In genomic region chr1:155912056-155912536, GRCh38 we compare ENCODE assay signal across 9 cellular contexts. TPM values are rescaled to one million over a fixed set of nuclear protein-coding genes. Genes with fewer than 3 reads are reported as not detected.
A peak's percentile ranks its signal among the peaks of the same experiment; 100 is the strongest.
DNase-seq lines count a peak whose midpoint lies in the region; ATAC-seq, FAIRE-seq and TF ChIP-seq lines count a peak whose summit lies in the region.
"Had no signal": no experiment of that assay in that cellular context is flagged by ENCODE, and none has a peak within 500 bp of the region (broad histone marks: within the 10 kb centered on the region; RNA-seq: fewer than 3 reads in every experiment).

No MANE protein-coding gene starts in this region.

- H3K4me2 ChIP-seq in keratinocyte (ENCODE audit: control insufficient read depth, extremely low read depth, insufficient read depth, low read depth, low read length) = peak overlapping the region; percentile 95

- dilution Hi-C loops in keratinocyte (cut with MboI; ENCODE audit: extremely low pct_ligation_motif_present, low sequenced_read_pairs) = no loop called here

- POLR2A ChIA-PET in activated B cell treated with CpG ODN at 0.5 μM for 24 hours (lab: Charles Lee) = interaction anchor here (0.6 to 1.7 kb wide), 3 partner anchors 19 to 527 kb away, joined by 3 to 17 read pairs (median 6); partner anchors contain the start of gene KHDC4

- H3K9me3 ChIP-seq in keratinocyte (ENCODE audit: control insufficient read depth, low read depth, low read length) = no peaks in the 10 kb centered on the region
- H3K9me3 ChIP-seq: BE2C had no signal

- no peak overlapping the region for H3K4me3 ChIP-seq in keratinocyte (ENCODE audit: control insufficient read depth in 2 of 3, extremely low read depth in 1 of 3, insufficient read depth in 2 of 3, low read depth in 1 of 3, low read length in 3 of 3)

- CTCF ChIA-PET in activated B cell treated with CpG ODN at 0.5 μM for 24 hours (lab: Charles Lee) = no interaction called here

- no peaks in the 10 kb centered on the region for H3K9me3 Mint-ChIP-seq in activated T-cell treated with anti-CD3 and anti-CD28 coated beads, Interleukin-2, amount 50 U/mL, for 24 hours
- H3K9me3 Mint-ChIP-seq in activated B cell treated with CpG ODN at 0.5 μM for 24 hours = no peaks in the 10 kb centered on the region

- H4K20me1 ChIP-seq in keratinocyte (ENCODE audit: control insufficient read depth, extremely low read depth, insufficient read depth, low read length) = no peaks in the 10 kb centered on the region

- H3K27me3 ChIP-seq in keratinocyte (ENCODE audit: control insufficient read depth, extremely low read depth, insufficient read depth, low read length) = no peaks in the 10 kb centered on the region
- H3K27me3 ChIP-seq: BE2C had no signal

- intact Hi-C loops in activated B cell treated with CpG ODN at 0.5 μM for 24 hours (cut with micrococcal nuclease) = loop anchor here (5.0 kb wide), 1 partner anchor 140 kb away; the partner anchor contains the start of genes LAMTOR2 and UBQLN4

- H3K36me3 Mint-ChIP-seq in activated T-cell treated with anti-CD3 and anti-CD28 coated beads, Interleukin-2, amount 50 U/mL, for 24 hours (ENCODE audit: low read depth) = peaks cover 98% of the 10 kb centered on the region
- peaks cover 86% of the 10 kb centered on the region for H3K36me3 Mint-ChIP-seq in activated B cell treated with CpG ODN at 0.5 μM for 24 hours (ENCODE audit: low read depth)

- FAIRE-seq in keratinocyte (lab: Jason Lieb, UNC) = no peak

- DNase-seq in activated T-cell treated with anti-CD3 and anti-CD28 coated beads, Interleukin-2, amount 50 U/mL, for 24 hours = no peak
- DNase-seq in activated T-cell treated with anti-CD3 and anti-CD28 coated beads, Interleukin-2, amount 50 U/mL, for 1 hour = no peak
- no peak for DNase-seq in activated B cell treated with CpG ODN at 0.5 μM for 24 hours
- DNase-seq in keratinocyte (ENCODE audit: low read depth, low spot score) = no peak
- no peak for DNase-seq in HCEC 1CT
- DNase-seq in KG1 (lab: John Stamatoyannopoulos, UW) = no peak
- DNase-seq: BE2C had no signal

- ATAC-seq in activated B cell treated with CpG ODN at 0.5 μM for 24 hours (ENCODE audit: low read depth) (no peak), HG02938 (IDR thresholded peaks at IDR 0.05; ENCODE audit: unreplicated experiment) (no peak)

- no peaks in the 10 kb centered on the region for H3K27me3 Mint-ChIP-seq in activated T-cell treated with anti-CD3 and anti-CD28 coated beads, Interleukin-2, amount 50 U/mL, for 24 hours
- no peaks in the 10 kb centered on the region for H3K27me3 Mint-ChIP-seq in activated B cell treated with CpG ODN at 0.5 μM for 24 hours

- H3K4me1 ChIP-seq in keratinocyte (ENCODE audit: control insufficient read depth, extremely low read depth, insufficient read depth, low read length) = peaks cover 18% of the 10 kb centered on the region
- H3K4me1 ChIP-seq: BE2C had no signal

- H3K27ac ChIP-seq in keratinocyte (ENCODE audit: control insufficient read depth, insufficient read depth, low read length) = peak overlapping the region; percentile 70
- peak overlapping the region; percentile 84 for H3K27ac ChIP-seq in temporal lobe (ENCODE audit: low read depth, low read length)

- peaks cover 27% of the 10 kb centered on the region for H3K4me1 Mint-ChIP-seq in activated T-cell treated with anti-CD3 and anti-CD28 coated beads, Interleukin-2, amount 50 U/mL, for 24 hours (ENCODE audit: low read depth)
- peaks cover 22% of the 10 kb centered on the region for H3K4me1 Mint-ChIP-seq in activated B cell treated with CpG ODN at 0.5 μM for 24 hours

- H3K27ac Mint-ChIP-seq in activated T-cell treated with anti-CD3 and anti-CD28 coated beads, Interleukin-2, amount 50 U/mL, for 24 hours = peak overlapping the region; percentile 98
- peak overlapping the region; percentile 97 for H3K27ac Mint-ChIP-seq in activated B cell treated with CpG ODN at 0.5 μM for 24 hours

- H3K9me1 ChIP-seq in keratinocyte (ENCODE audit: control insufficient read depth, extremely low read depth, insufficient read depth, low read length) = no peaks in the 10 kb centered on the region

- peaks cover 7% of the 10 kb centered on the region for H3K79me2 ChIP-seq in keratinocyte (ENCODE audit: control insufficient read depth, insufficient read depth, low read length)

- H2AFZ ChIP-seq in keratinocyte (ENCODE audit: control insufficient read depth, low read length) = no peak overlapping the region

- no peak overlapping the region for H3K9ac ChIP-seq in keratinocyte (ENCODE audit: control insufficient read depth, extremely low read depth, insufficient read depth, low read length)

- H3K36me3 ChIP-seq in keratinocyte (ENCODE audit: control insufficient read depth in 2 of 2, extremely low read depth in 1 of 2, insufficient read depth in 2 of 2, low read length in 2 of 2) = peaks cover 10 to 17% of the 10 kb centered on the region in 2 experiments

- no peak for TF ChIP-seq CTCF in activated B cell treated with CpG ODN at 0.5 μM for 24 hours (IDR thresholded peaks at IDR 0.05)
- TF ChIP-seq CTCF in keratinocyte (optimal IDR thresholded peaks at IDR 0.05 in 1 of 3, IDR thresholded peaks at IDR 0.05 in 1 of 3, conservative IDR thresholded peaks at IDR 0.05 in 1 of 3; ENCODE audit: extremely low read depth in 1 of 3, insufficient read depth in 2 of 3, low read length in 3 of 3) = no peak

- H3K4me3 Mint-ChIP-seq in activated T-cell treated with anti-CD3 and anti-CD28 coated beads, Interleukin-2, amount 50 U/mL, for 24 hours = peak overlapping the region; percentile 94
- peak overlapping the region; percentile 99 for H3K4me3 Mint-ChIP-seq in activated B cell treated with CpG ODN at 0.5 μM for 24 hours

RNA-seq across cellular contexts. Expression of gene RIT1, which starts 0.9 kb away (rescaled TPM):
- total RNA-seq in activated B cell treated with CpG ODN at 0.5 μM for 24 hours (32.7 and 38.6 TPM in 2 replicates), temporal lobe (22.6 TPM)
- polyA plus RNA-seq in keratinocyte = 27.1 to 33.5 TPM (median 28.7 TPM) in 3 replicates
- 31.3 TPM for polyA plus RNA-seq in keratinocyte (2011; ENCODE audit: low read depth)
- 19.5 and 30.5 TPM in 2 replicates for polyA plus RNA-seq in keratinocyte (2011; cell fraction: cytosol; rRNA removed)
- 27.9 and 37.2 TPM in 2 replicates for polyA plus RNA-seq in keratinocyte (2011; cell fraction: nucleus; rRNA removed)
- polyA plus RNA-seq in keratinocyte (2012; ENCODE audit: low replicate concordance) = 15.7 and 25.3 TPM in 2 replicates
- 14.7 to 57.6 TPM (median 34.9 TPM) in 3 replicates for polyA minus RNA-seq in keratinocyte
- 21.5 TPM for polyA minus RNA-seq in keratinocyte (2011; cell fraction: cytosol; rRNA and poly(A)+ RNA removed)
- polyA minus RNA-seq in keratinocyte (2011; cell fraction: nucleus; rRNA and poly(A)+ RNA removed) = 10.7 and 29.2 TPM in 2 replicates

RNA-seq across cellular contexts. Expression of gene KHDC4, which starts 22.1 kb away (rescaled TPM):
- total RNA-seq in activated B cell treated with CpG ODN at 0.5 μM for 24 hours = 88.3 and 105 TPM in 2 replicates
- 31.6 to 61.0 TPM (median 51.3 TPM) in 3 replicates for polyA plus RNA-seq in keratinocyte
- polyA plus RNA-seq in keratinocyte (2011; ENCODE audit: low read depth) = 12.1 TPM
- 14.9 and 23.2 TPM in 2 replicates for polyA plus RNA-seq in keratinocyte (2011; cell fraction: cytosol; rRNA removed)
- 164 and 203 TPM in 2 replicates for polyA plus RNA-seq in keratinocyte (2011; cell fraction: nucleus; rRNA removed)
- polyA plus RNA-seq in keratinocyte (2012; ENCODE audit: low replicate concordance) = 13.7 and 43.9 TPM in 2 replicates
- polyA minus RNA-seq in keratinocyte = 23.6 to 71.5 TPM (median 61.3 TPM) in 3 replicates
- 16.3 TPM for polyA minus RNA-seq in keratinocyte (2011; cell fraction: cytosol; rRNA and poly(A)+ RNA removed)
- 45.5 and 75.0 TPM in 2 replicates for polyA minus RNA-seq in keratinocyte (2011; cell fraction: nucleus; rRNA and poly(A)+ RNA removed)
- total RNA-seq in temporal lobe = 24.8 TPM

RNA-seq across cellular contexts. Expression of gene RXFP4, which starts 29.3 kb away (rescaled TPM):
- not detected in 2 replicates for total RNA-seq in activated B cell treated with CpG ODN at 0.5 μM for 24 hours
- not detected in 3 replicates for polyA plus RNA-seq in keratinocyte
- not detected for polyA plus RNA-seq in keratinocyte (2011; ENCODE audit: low read depth)
- not detected in 2 replicates for polyA plus RNA-seq in keratinocyte (2011; cell fraction: cytosol; rRNA removed)
- not detected in 2 replicates for polyA plus RNA-seq in keratinocyte (2011; cell fraction: nucleus; rRNA removed)
- 0.13 TPM in 1 of 2 replicates, not detected in the other for polyA plus RNA-seq in keratinocyte (2012; ENCODE audit: low replicate concordance)
- not detected in 3 replicates for polyA minus RNA-seq in keratinocyte
- polyA minus RNA-seq in keratinocyte (2011; cell fraction: cytosol; rRNA and poly(A)+ RNA removed) = not detected
- not detected in 2 replicates for polyA minus RNA-seq in keratinocyte (2011; cell fraction: nucleus; rRNA and poly(A)+ RNA removed)
- total RNA-seq in temporal lobe = not detected

RNA-seq across cellular contexts. Expression of gene SYT11, which starts 52.7 kb away (rescaled TPM):
- total RNA-seq in activated B cell treated with CpG ODN at 0.5 μM for 24 hours = 3.3 and 3.7 TPM in 2 replicates
- 0.08 to 0.18 TPM (median 0.13 TPM) in 3 replicates for polyA plus RNA-seq in keratinocyte
- not detected for polyA plus RNA-seq in keratinocyte (2011; ENCODE audit: low read depth)
- 0.03 and 0.07 TPM in 2 replicates for polyA plus RNA-seq in keratinocyte (2011; cell fraction: cytosol; rRNA removed)
- 0.08 and 0.15 TPM in 2 replicates for polyA plus RNA-seq in keratinocyte (2011; cell fraction: nucleus; rRNA removed)
- polyA plus RNA-seq in keratinocyte (2012; ENCODE audit: low replicate concordance) = 0.11 and 0.16 TPM in 2 replicates
- 0.07 to 0.35 TPM (median 0.16 TPM) in 3 replicates for polyA minus RNA-seq in keratinocyte
- not detected for polyA minus RNA-seq in keratinocyte (2011; cell fraction: cytosol; rRNA and poly(A)+ RNA removed)
- 0.11 and 0.31 TPM in 2 replicates for polyA minus RNA-seq in keratinocyte (2011; cell fraction: nucleus; rRNA and poly(A)+ RNA removed)
- 199 TPM for total RNA-seq in temporal lobe

RNA-seq across cellular contexts. Expression of gene GON4L, which starts 55.1 kb away (rescaled TPM):
- 81.8 and 89.5 TPM in 2 replicates for total RNA-seq in activated B cell treated with CpG ODN at 0.5 μM for 24 hours
- 16.7 to 18.8 TPM (median 18.1 TPM) in 3 replicates for polyA plus RNA-seq in keratinocyte
- polyA plus RNA-seq in keratinocyte (2011; ENCODE audit: low read depth) = 23.2 TPM
- polyA plus RNA-seq in keratinocyte (2011; cell fraction: cytosol; rRNA removed) = 9.8 and 15.1 TPM in 2 replicates
- polyA plus RNA-seq in keratinocyte (2011; cell fraction: nucleus; rRNA removed) = 65.7 and 69.2 TPM in 2 replicates
- 13.4 and 17.7 TPM in 2 replicates for polyA plus RNA-seq in keratinocyte (2012; ENCODE audit: low replicate concordance)
- 30.2 to 39.4 TPM (median 35.2 TPM) in 3 replicates for polyA minus RNA-seq in keratinocyte
- polyA minus RNA-seq in keratinocyte (2011; cell fraction: cytosol; rRNA and poly(A)+ RNA removed) = 10.6 TPM
- 30.2 and 51.5 TPM in 2 replicates for polyA minus RNA-seq in keratinocyte (2011; cell fraction: nucleus; rRNA and poly(A)+ RNA removed)
- total RNA-seq in temporal lobe = 35.7 TPM
